ENCODE assay signal across 18 cellular contexts in the genomic region with DNA sequence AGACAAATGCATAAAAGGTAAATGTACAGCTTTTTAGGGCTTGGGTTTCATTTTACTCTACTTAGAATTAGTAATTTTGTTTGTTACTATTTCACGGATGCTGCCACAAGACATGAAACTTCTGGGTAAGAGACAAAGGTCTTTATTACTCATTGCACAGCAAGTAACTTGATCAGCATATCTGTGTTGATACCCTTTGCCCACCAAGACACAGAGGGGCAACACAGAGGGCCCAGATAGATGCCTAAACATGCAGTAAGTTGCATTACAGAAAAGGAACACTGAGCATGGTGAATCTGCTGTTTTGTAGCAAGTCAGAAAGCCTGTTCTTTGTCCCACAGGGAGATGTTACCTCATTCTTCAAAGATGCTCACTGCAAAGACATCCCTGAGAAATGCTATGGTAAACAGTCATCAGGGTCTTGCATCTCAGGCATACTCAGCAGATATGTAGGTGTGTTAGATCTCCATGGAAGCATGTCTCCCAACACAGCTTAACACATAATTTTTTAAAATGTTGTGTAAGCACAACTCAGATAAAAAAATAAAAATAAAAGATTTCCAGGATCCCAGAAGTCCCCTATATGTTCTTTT. TPM values are rescaled to one million over a fixed set of nuclear protein-coding genes. Genes with fewer than 3 reads are reported as not detected.
DNase-seq lines count a peak whose midpoint lies in the region; ATAC-seq and TF ChIP-seq lines count a peak whose summit lies in the region.
"Had no signal": no experiment of that assay in that cellular context is flagged by ENCODE, and none has a peak within 500 bp of the region (broad histone marks: within the 10 kb centered on the region; RNA-seq: fewer than 3 reads in every experiment).

No MANE protein-coding gene starts in this region.

- ATAC-seq in GM18861 (IDR thresholded peaks at IDR 0.05; ENCODE audit: unreplicated experiment) = peak; percentile 34
- ATAC-seq: WTC11 had no signal

- H3K4me1 Mint-ChIP-seq in activated naive CD8-positive, alpha-beta T cell treated with anti-CD3 and anti-CD28 coated beads for 36 hours = peaks cover 10% of the 10 kb centered on the region
- H3K4me1 Mint-ChIP-seq: nephron progenitor cell, WTC11 had no signal

- H3K36me3 Mint-ChIP-seq in activated naive CD8-positive, alpha-beta T cell treated with anti-CD3 and anti-CD28 coated beads for 36 hours = peaks cover 8% of the 10 kb centered on the region
- H3K36me3 Mint-ChIP-seq: WTC11 had no signal

- H3K27ac Mint-ChIP-seq in activated naive CD8-positive, alpha-beta T cell treated with anti-CD3 and anti-CD28 coated beads for 36 hours = no peak overlapping the region
- H3K27ac Mint-ChIP-seq: activated T-helper 1 cell treated with anti-CD3 and anti-CD28 coated beads, Interleukin-12 subunit alpha, Interleukin-12 subunit beta, Interleukin-2, Interleukin-4 antibody, amounts not matched to agents 30 ng/mL and 10 ng/mL and 1 ng/mL, durations not matched to agents 14 hours and 24 hours and 36 hours; nephron progenitor cell; WTC11 had no signal

- TF ChIP-seq CTCF in fibroblast of the aortic adventitia (IDR thresholded peaks at IDR 0.05; ENCODE audit: insufficient read depth, low read length) = no peak

- H3K9me3 Mint-ChIP-seq in activated naive CD8-positive, alpha-beta T cell treated with anti-CD3 and anti-CD28 coated beads for 36 hours = no peaks in the 10 kb centered on the region
- H3K9me3 Mint-ChIP-seq: activated T-helper 1 cell treated with anti-CD3 and anti-CD28 coated beads, Interleukin-12 subunit alpha, Interleukin-12 subunit beta, Interleukin-2, Interleukin-4 antibody, amounts not matched to agents 30 ng/mL and 10 ng/mL and 1 ng/mL, durations not matched to agents 14 hours and 24 hours and 36 hours; nephron progenitor cell; WTC11 had no signal

- H3K27me3 Mint-ChIP-seq in activated naive CD8-positive, alpha-beta T cell treated with anti-CD3 and anti-CD28 coated beads for 36 hours = peaks cover 5% of the 10 kb centered on the region

- no peak overlapping the region for H3K4me3 Mint-ChIP-seq in activated naive CD8-positive, alpha-beta T cell treated with anti-CD3 and anti-CD28 coated beads for 36 hours
- H3K4me3 Mint-ChIP-seq: activated T-helper 1 cell treated with anti-CD3 and anti-CD28 coated beads, Interleukin-12 subunit alpha, Interleukin-12 subunit beta, Interleukin-2, Interleukin-4 antibody, amounts not matched to agents 30 ng/mL and 10 ng/mL and 1 ng/mL, durations not matched to agents 14 hours and 24 hours and 36 hours; nephron progenitor cell; WTC11 had no signal

- H3K4me3 ChIP-seq in fibroblast of the aortic adventitia (ENCODE audit: low read depth, low read length) = no peak overlapping the region
- H3K4me3 ChIP-seq: ascending aorta, sigmoid colon, SK-N-MC had no signal

- DNase-seq in AG08395 (ENCODE audit: low spot score) = peak; percentile 46
- peak; percentile 31 for DNase-seq in RKO (ENCODE audit: low spot score)
- DNase-seq in fibroblast of the aortic adventitia (ENCODE audit: low read depth) = peak; percentile 54
- no peak for DNase-seq in NCI-H2171 treated with DMSO at 0.1 percent for 48 hours (lab: John Stamatoyannopoulos, UW)
- no peak for DNase-seq in Kasumi-1 (lab: John Stamatoyannopoulos, UW)
- DNase-seq in activated naive CD8-positive, alpha-beta T cell treated with anti-CD3 and anti-CD28 coated beads for 36 hours = no peak
- DNase-seq in hippocampal formation (lab: John Stamatoyannopoulos, UW) = no peak
- DNase-seq: C1 segment of cervical spinal cord, Karpas-422, NCI-H2029, nephron progenitor cell, sigmoid colon had no signal

RNA-seq across cellular contexts. Expression of a gene that starts 10.3 kb away (rescaled TPM):
- total RNA-seq in fibroblast of the aortic adventitia (ENCODE audit: low replicate concordance) = 9.1 and 171 TPM in 2 replicates
- total RNA-seq in activated naive CD8-positive, alpha-beta T cell treated with anti-CD3 and anti-CD28 coated beads for 36 hours = 1 to 10 TPM; 1.7 to 2.0 TPM
- total RNA-seq: G401 had no signal

Comparison
In these comparisons a context has a peak if more than half of its experiments do, and no peak if none do; other contexts are left out.
1. DNase-seq: peak in AG08395 (single experiment), RKO (single experiment) and fibroblast of the aortic adventitia (single experiment); none in NCI-H2171 treated with DMSO at 0.1 percent for 48 hours (single experiment), Kasumi-1 (0 of 2), activated naive CD8-positive, alpha-beta T cell treated with anti-CD3 and anti-CD28 coated beads for 36 hours (single experiment) and hippocampal formation (0 of 2).